Comparison of ENCODE assay signal across 8 cellular contexts in genomic region chrX:101417981-101418841, GRCh38. TPM values are rescaled to one million over a fixed set of nuclear protein-coding genes. Genes with fewer than 3 reads are reported as not detected.
DNase-seq lines count a peak whose midpoint lies in the region; ATAC-seq, FAIRE-seq and TF ChIP-seq lines count a peak whose summit lies in the region.

No MANE protein-coding gene starts in this region.

- no peaks in the 10 kb centered on the region for H3K9me3 ChIP-seq in CD4-positive, alpha-beta T cell (ENCODE audit: control insufficient read depth, low read length)
- H3K9me3 ChIP-seq in endothelial cell of umbilical vein (replicated peaks; ENCODE audit: control insufficient read depth, insufficient read depth, low read length), result no peaks in the 10 kb centered on the region
- no peaks in the 10 kb centered on the region for H3K9me3 ChIP-seq in mononuclear cell (ENCODE audit: low read depth, low read length)
- no peaks in the 10 kb centered on the region for H3K9me3 ChIP-seq in thymus (ENCODE audit: control insufficient read depth)

- peaks cover 11% of the 10 kb centered on the region for H3K4me1 ChIP-seq in endothelial cell of umbilical vein (ENCODE audit: control insufficient read depth, extremely low read depth, insufficient read depth, low read length)
- peaks cover 23% of the 10 kb centered on the region for H3K4me1 ChIP-seq in mononuclear cell (ENCODE audit: insufficient read depth, low read length)
- H3K4me1 ChIP-seq in thymus (ENCODE audit: control insufficient read depth, insufficient read depth, low read length), result no peaks in the 10 kb centered on the region

- H3K27me3 Mint-ChIP-seq in CD4-positive, alpha-beta T cell, result no peaks in the 10 kb centered on the region
- no peaks in the 10 kb centered on the region for H3K27me3 Mint-ChIP-seq in activated CD8-positive, alpha-beta memory T cell treated with anti-CD3 and anti-CD28 coated beads, Interleukin-2, amount 10 ng/mL, durations not matched to agents 7 days and 5 days

- TF ChIP-seq POLR2A in endothelial cell of umbilical vein (IDR thresholded peaks at IDR 0.05; ENCODE audit: low read depth, low read length), result no peak

- intact Hi-C loops in CD4-positive, alpha-beta T cell (cut with DNase I, micrococcal nuclease), result loop anchor here (5.0 to 10.0 kb wide), 6 partner anchors 71 to 1444 kb away; partner anchors contain the start of genes ZMAT1 (in 2 of the 2), GPRASP1 (in 1 of the 2) and TIMM8A (in 1 of the 2)
- intact Hi-C loops in endothelial cell of umbilical vein (cut with micrococcal nuclease), result loop anchor here (1.0 to 5.0 kb wide), 4 partner anchors 10 to 514 kb away; partner anchors contain the start of genes ARMCX1, ARMCX6, HNRNPH2 and ZMAT1

- ATAC-seq in CD4-positive, alpha-beta T cell (ENCODE audit: poor library complexity), result peak; percentile 31
- peak; percentile 58 for ATAC-seq in GM19438 (IDR thresholded peaks at IDR 0.05; ENCODE audit: low read depth, unreplicated experiment)
- peak; percentile 70 for ATAC-seq in activated CD8-positive, alpha-beta memory T cell treated with anti-CD3 and anti-CD28 coated beads, Interleukin-2, amount 10 ng/mL, durations not matched to agents 7 days and 5 days
- ATAC-seq in GM18867 (IDR thresholded peaks at IDR 0.05; ENCODE audit: unreplicated experiment), result no peak

- no peak for TF ChIP-seq CTCF in CD4-positive, alpha-beta T cell (IDR thresholded peaks at IDR 0.05)
- no peak for TF ChIP-seq CTCF in endothelial cell of umbilical vein (IDR thresholded peaks at IDR 0.05; ENCODE audit: extremely low read depth in 1 of 2, insufficient read depth in 1 of 2, low read depth in 1 of 2, low read length in 2 of 2)

- BruUV-seq in endothelial cell of umbilical vein (replicated peaks; lab: Mats Ljungman, UMichigan), result TSS peak; percentile 95

- no peaks in the 10 kb centered on the region for H3K27me3 ChIP-seq in CD4-positive, alpha-beta T cell (ENCODE audit: control insufficient read depth, insufficient read depth, low read length)
- H3K27me3 ChIP-seq in endothelial cell of umbilical vein (ENCODE audit: control insufficient read depth in 2 of 2, insufficient read depth in 2 of 2, low read length in 2 of 2) (no peaks in the 10 kb centered on the region), mononuclear cell (ENCODE audit: insufficient read depth, low read length) (no peaks in the 10 kb centered on the region), thymus (ENCODE audit: control insufficient read depth, insufficient read depth) (no peaks in the 10 kb centered on the region)

- peak overlapping the region; percentile 96 for H3K27ac Mint-ChIP-seq in CD4-positive, alpha-beta T cell
- H3K27ac Mint-ChIP-seq in activated CD8-positive, alpha-beta memory T cell treated with anti-CD3 and anti-CD28 coated beads, Interleukin-2, amount 10 ng/mL, durations not matched to agents 7 days and 5 days, result peak overlapping the region; percentile 91

- H3K4me3 ChIP-seq in endothelial cell of umbilical vein (replicated peaks in 1 of 3; ENCODE audit: insufficient read depth in 1 of 3, low read depth in 1 of 3, low read length in 3 of 3) (peak overlapping the region; percentile 43 to 71 (median 60)), mononuclear cell (ENCODE audit: low read length) (peak overlapping the region; percentile 55), thymus (ENCODE audit: low read length) (peak overlapping the region; percentile 67)

- H4K20me1 ChIP-seq in endothelial cell of umbilical vein (replicated peaks; ENCODE audit: control insufficient read depth, extremely low read depth, insufficient read depth, low read length), result no peaks in the 10 kb centered on the region

- peaks cover 34% of the 10 kb centered on the region for H3K36me3 Mint-ChIP-seq in CD4-positive, alpha-beta T cell (ENCODE audit: low read depth)
- H3K36me3 Mint-ChIP-seq in activated CD8-positive, alpha-beta memory T cell treated with anti-CD3 and anti-CD28 coated beads, Interleukin-2, amount 10 ng/mL, durations not matched to agents 7 days and 5 days, result peaks cover 5% of the 10 kb centered on the region

- WGBS in thymus, result 2% methylated on average over 56 of the region's 56 CpGs

- no peaks in the 10 kb centered on the region for H3K9me1 ChIP-seq in endothelial cell of umbilical vein (replicated peaks; ENCODE audit: control insufficient read depth, extremely low read depth, insufficient read depth, low read length)

- dilution Hi-C loops in endothelial cell of umbilical vein (cut with MboI; ENCODE audit: extremely low pct_ligation_motif_present, low sequenced_read_pairs), result no loop called here

- H3K4me2 ChIP-seq in endothelial cell of umbilical vein (ENCODE audit: insufficient read depth, low read length), result peak overlapping the region; percentile 90

- H3K27ac ChIP-seq in CD4-positive, alpha-beta T cell (ENCODE audit: low read depth, low read length), result peak overlapping the region; percentile 35
- H3K27ac ChIP-seq in endothelial cell of umbilical vein (ENCODE audit: insufficient read depth, low read depth, low read length) (peak overlapping the region; percentile 90), thymus (ENCODE audit: low read depth) (peak overlapping the region; percentile 83)

- peak; percentile 46 for FAIRE-seq in endothelial cell of umbilical vein (lab: Jason Lieb, UNC)

- H3K79me2 ChIP-seq in endothelial cell of umbilical vein (ENCODE audit: control insufficient read depth, insufficient read depth, low read length), result no peaks in the 10 kb centered on the region

- no peaks in the 10 kb centered on the region for H3K9me3 Mint-ChIP-seq in CD4-positive, alpha-beta T cell
- no peaks in the 10 kb centered on the region for H3K9me3 Mint-ChIP-seq in activated CD8-positive, alpha-beta memory T cell treated with anti-CD3 and anti-CD28 coated beads, Interleukin-2, amount 10 ng/mL, durations not matched to agents 7 days and 5 days (ENCODE audit: low read depth)

- CTCF ChIA-PET in CD4-positive, alpha-beta T cell (lab: Charles Lee), result interaction anchor here (0.6 to 1.1 kb wide), 3 partner anchors 28 to 1841 kb away, joined by 3 to 4 read pairs (median 3); no protein-coding TSS in a partner anchor
- CTCF ChIA-PET in activated CD8-positive, alpha-beta memory T cell treated with anti-CD3 and anti-CD28 coated beads, Interleukin-2, amount 10 ng/mL, durations not matched to agents 7 days and 5 days (lab: Charles Lee), result interaction anchor here (0.6 to 1.8 kb wide), 7 partner anchors 8 to 385 kb away, joined by 3 to 8 read pairs (median 4); no protein-coding TSS in a partner anchor
- CTCF ChIA-PET in endothelial cell of umbilical vein (lab: Charles Lee), result interaction anchor here (1.2 to 1.3 kb wide), 3 partner anchors 10 to 42 kb away, joined by 4 to 5 read pairs (median 5); partner anchors contain the start of gene RPL36A

- POLR2A ChIA-PET in CD4-positive, alpha-beta T cell (lab: Charles Lee), result interaction anchor here (0.8 to 3.5 kb wide), 7 partner anchors 9 to 514 kb away, joined by 3 to 16 read pairs (median 4); partner anchors contain the start of genes ARMCX4, GLA, HNRNPH2 and RPL36A
- POLR2A ChIA-PET in endothelial cell of umbilical vein (lab: Charles Lee), result interaction anchor here (0.6 to 1.0 kb wide), 4 partner anchors 9 to 503 kb away, joined by 3 to 4 read pairs (median 3); partner anchors contain the start of gene ARMCX4

- peak overlapping the region; percentile 94 for H3K4me3 Mint-ChIP-seq in CD4-positive, alpha-beta T cell
- H3K4me3 Mint-ChIP-seq in activated CD8-positive, alpha-beta memory T cell treated with anti-CD3 and anti-CD28 coated beads, Interleukin-2, amount 10 ng/mL, durations not matched to agents 7 days and 5 days, result peak overlapping the region; percentile 78

- no peaks in the 10 kb centered on the region for H3K36me3 ChIP-seq in endothelial cell of umbilical vein (ENCODE audit: control insufficient read depth in 2 of 2, extremely low read depth in 1 of 2, insufficient read depth in 2 of 2, low read length in 2 of 2)
- H3K36me3 ChIP-seq in thymus (ENCODE audit: control insufficient read depth, insufficient read depth), result no peaks in the 10 kb centered on the region

- H2AFZ ChIP-seq in endothelial cell of umbilical vein (ENCODE audit: low read depth, low read length), result peak overlapping the region; percentile 95

- H3K4me1 Mint-ChIP-seq in CD4-positive, alpha-beta T cell (ENCODE audit: low read depth), result peaks cover 52% of the 10 kb centered on the region
- peaks cover 32% of the 10 kb centered on the region for H3K4me1 Mint-ChIP-seq in activated CD8-positive, alpha-beta memory T cell treated with anti-CD3 and anti-CD28 coated beads, Interleukin-2, amount 10 ng/mL, durations not matched to agents 7 days and 5 days

- H3K9ac ChIP-seq in endothelial cell of umbilical vein (replicated peaks; ENCODE audit: extremely low read depth, insufficient read depth, low read length), result peak overlapping the region; percentile 94

- peak in 6 of 10 experiments; percentile 6 to 33 (median 12) for DNase-seq in CD4-positive, alpha-beta T cell
- DNase-seq in M059J (ENCODE audit: low read depth) (peak; percentile 49), endothelial cell of umbilical vein (ENCODE audit: low read depth, low spot score) (peak; percentile 56)
- peak; percentile 60 for DNase-seq in activated CD8-positive, alpha-beta memory T cell treated with anti-CD3 and anti-CD28 coated beads, Interleukin-2, amount 10 ng/mL, durations not matched to agents 7 days and 5 days

RNA-seq across cellular contexts. Expression of gene HNRNPH2, which starts 10.2 kb away (rescaled TPM):
- total RNA-seq in CD4-positive, alpha-beta T cell, result 10 to 100 TPM; 50.9 to 51.4 TPM
- total RNA-seq in M059J (2014; rRNA removed; shearing (Covaris generic)), result 56.0 and 82.5 TPM in 2 replicates
- total RNA-seq in activated CD8-positive, alpha-beta memory T cell treated with anti-CD3 and anti-CD28 coated beads, Interleukin-2, amount 10 ng/mL, durations not matched to agents 7 days and 5 days, result 10 to 100 TPM; 30.7 to 31.2 TPM
- total RNA-seq in endothelial cell of umbilical vein (58.5 and 59.1 TPM in 2 replicates), mononuclear cell (75.5 TPM)
- polyA plus RNA-seq in endothelial cell of umbilical vein (17.0 and 29.3 TPM in 2 replicates), thymus (74.8 TPM)
- polyA plus RNA-seq in endothelial cell of umbilical vein (2011; cell fraction: cytosol; rRNA removed), result 31.9 and 32.5 TPM in 2 replicates
- polyA plus RNA-seq in endothelial cell of umbilical vein (2011; cell fraction: nucleus; rRNA removed), result 19.9 and 24.1 TPM in 2 replicates
- 66.6 and 86.3 TPM in 2 replicates for polyA plus RNA-seq in endothelial cell of umbilical vein (2012)
- polyA minus RNA-seq in endothelial cell of umbilical vein, result 39.9 and 49.1 TPM in 2 replicates
- polyA minus RNA-seq in endothelial cell of umbilical vein (2011; cell fraction: cytosol; rRNA and poly(A)+ RNA removed), result 18.6 TPM
- 11.4 and 12.8 TPM in 2 replicates for polyA minus RNA-seq in endothelial cell of umbilical vein (2011; cell fraction: nucleus; rRNA and poly(A)+ RNA removed)

RNA-seq across cellular contexts. Expression of gene GLA, which starts 10.5 kb away (rescaled TPM):
- 10 to 100 TPM; 26.6 to 26.8 TPM for total RNA-seq in CD4-positive, alpha-beta T cell
- total RNA-seq in M059J (2014; rRNA removed; shearing (Covaris generic)), result 130 and 154 TPM in 2 replicates
- 10 to 100 TPM; 40.2 to 60.4 TPM for total RNA-seq in activated CD8-positive, alpha-beta memory T cell treated with anti-CD3 and anti-CD28 coated beads, Interleukin-2, amount 10 ng/mL, durations not matched to agents 7 days and 5 days
- total RNA-seq in endothelial cell of umbilical vein (36.8 and 39.4 TPM in 2 replicates), mononuclear cell (33.2 TPM)
- polyA plus RNA-seq in endothelial cell of umbilical vein (30.6 and 33.0 TPM in 2 replicates), thymus (43.4 TPM)
- 32.4 and 32.5 TPM in 2 replicates for polyA plus RNA-seq in endothelial cell of umbilical vein (2011; cell fraction: cytosol; rRNA removed)
- 47.4 and 62.7 TPM in 2 replicates for polyA plus RNA-seq in endothelial cell of umbilical vein (2011; cell fraction: nucleus; rRNA removed)
- polyA plus RNA-seq in endothelial cell of umbilical vein (2012), result 37.0 and 50.4 TPM in 2 replicates
- 18.9 and 22.1 TPM in 2 replicates for polyA minus RNA-seq in endothelial cell of umbilical vein
- polyA minus RNA-seq in endothelial cell of umbilical vein (2011; cell fraction: cytosol; rRNA and poly(A)+ RNA removed), result 31.0 TPM
- 10.0 and 19.7 TPM in 2 replicates for polyA minus RNA-seq in endothelial cell of umbilical vein (2011; cell fraction: nucleus; rRNA and poly(A)+ RNA removed)

RNA-seq across cellular contexts. Expression of gene RPL36A, which starts 27.4 kb away (rescaled TPM):
- total RNA-seq in CD4-positive, alpha-beta T cell, result 100 to 1,000 TPM; 417 to 536 TPM
- total RNA-seq in M059J (2014; rRNA removed; shearing (Covaris generic)), result 1,377 and 1,626 TPM in 2 replicates
- total RNA-seq in activated CD8-positive, alpha-beta memory T cell treated with anti-CD3 and anti-CD28 coated beads, Interleukin-2, amount 10 ng/mL, durations not matched to agents 7 days and 5 days, result 100 to 1,000 TPM; 178 to 225 TPM
- total RNA-seq in endothelial cell of umbilical vein (284 and 329 TPM in 2 replicates), mononuclear cell (245 TPM)
- polyA plus RNA-seq in endothelial cell of umbilical vein (901 and 1,196 TPM in 2 replicates), thymus (3,361 TPM)
- polyA plus RNA-seq in endothelial cell of umbilical vein (2011; cell fraction: cytosol; rRNA removed), result 2,585 and 2,736 TPM in 2 replicates
- polyA plus RNA-seq in endothelial cell of umbilical vein (2011; cell fraction: nucleus; rRNA removed), result 666 and 809 TPM in 2 replicates
- polyA plus RNA-seq in endothelial cell of umbilical vein (2012), result 2,097 and 2,834 TPM in 2 replicates
- polyA minus RNA-seq in endothelial cell of umbilical vein, result 172 and 180 TPM in 2 replicates
- polyA minus RNA-seq in endothelial cell of umbilical vein (2011; cell fraction: cytosol; rRNA and poly(A)+ RNA removed), result 224 TPM
- 38.3 and 64.0 TPM in 2 replicates for polyA minus RNA-seq in endothelial cell of umbilical vein (2011; cell fraction: nucleus; rRNA and poly(A)+ RNA removed)

RNA-seq across cellular contexts. Expression of gene BTK, which starts 32.2 kb away (rescaled TPM):
- under 1 TPM; 0.42 to 0.49 TPM for total RNA-seq in CD4-positive, alpha-beta T cell
- total RNA-seq in M059J (2014; rRNA removed; shearing (Covaris generic)), result 0.05 TPM in 1 of 2 replicates, not detected in the other
- total RNA-seq in activated CD8-positive, alpha-beta memory T cell treated with anti-CD3 and anti-CD28 coated beads, Interleukin-2, amount 10 ng/mL, durations not matched to agents 7 days and 5 days, result under 1 TPM; 0.14 to 0.41 TPM
- total RNA-seq in endothelial cell of umbilical vein (0.13 TPM in 1 of 2 replicates, not detected in the other), mononuclear cell (33.1 TPM)
- polyA plus RNA-seq in endothelial cell of umbilical vein (0.11 and 0.21 TPM in 2 replicates), thymus (14.6 TPM)
- polyA plus RNA-seq in endothelial cell of umbilical vein (2011; cell fraction: cytosol; rRNA removed), result 0.04 and 0.14 TPM in 2 replicates
- 0.24 TPM in 2 replicates for polyA plus RNA-seq in endothelial cell of umbilical vein (2011; cell fraction: nucleus; rRNA removed)
- 0.44 and 0.91 TPM in 2 replicates for polyA plus RNA-seq in endothelial cell of umbilical vein (2012)
- 0.12 and 0.87 TPM in 2 replicates for polyA minus RNA-seq in endothelial cell of umbilical vein
- not detected for polyA minus RNA-seq in endothelial cell of umbilical vein (2011; cell fraction: cytosol; rRNA and poly(A)+ RNA removed)
- not detected in 2 replicates for polyA minus RNA-seq in endothelial cell of umbilical vein (2011; cell fraction: nucleus; rRNA and poly(A)+ RNA removed)

Comparison
In these comparisons a context has a peak if more than half of its experiments do, and no peak if none do; other contexts are left out.
1. H3K27ac ChIP-seq: peak in every context shown above with its lines; median percentile 90 in endothelial cell of umbilical vein; 83 in thymus; 35 in CD4-positive, alpha-beta T cell.